Comparison of ENCODE assay signal across 17 cellular contexts in genomic region chr4:185932491-185932890, GRCh38.
A peak's percentile ranks its signal among the peaks of the same experiment; 100 is the strongest.
DNase-seq lines count a peak whose midpoint lies in the region; ATAC-seq and TF ChIP-seq lines count a peak whose summit lies in the region.
"Had no signal": no experiment of that assay in that cellular context is flagged by ENCODE, and none has a peak within 500 bp of the region (broad histone marks: within the 10 kb centered on the region; RNA-seq: fewer than 3 reads in every experiment).

No MANE protein-coding gene starts in this region.

- no peaks in the 10 kb centered on the region for H4K20me1 ChIP-seq in osteoblast (ENCODE audit: insufficient read depth, low read length)

- H3K27me3 ChIP-seq in adrenal gland (no peaks in the 10 kb centered on the region), osteoblast (ENCODE audit: insufficient read depth, low read length) (no peaks in the 10 kb centered on the region)
- H3K27me3 ChIP-seq: right lobe of liver had no signal

- 49 to 72% (median 64%) methylated on average over 5 of the region's 5 CpGs for WGBS in adrenal gland, 4 donors

- ATAC-seq in HG03139 (IDR thresholded peaks at IDR 0.05; ENCODE audit: unreplicated experiment) = no peak
- ATAC-seq: A549; CD8-positive, alpha-beta T cell; stimulated activated effector memory CD8-positive, alpha-beta T cell treated with anti-CD3 and anti-CD28 coated beads, Interleukin-12 subunit alpha, Interleukin-12 subunit beta, amount 100 ng/mL, for 72 hours had no signal

- peak overlapping the region; percentile 86 for H3K4me2 ChIP-seq in osteoblast (ENCODE audit: insufficient read depth, low read length)
- H3K4me2 ChIP-seq: A549, PC-9 had no signal

- peaks cover 13 to 27% of the 10 kb centered on the region in 2 donors for H3K4me1 ChIP-seq in adrenal gland (replicated peaks in 1 of 2)
- peaks cover 27% of the 10 kb centered on the region for H3K4me1 ChIP-seq in osteoblast (ENCODE audit: insufficient read depth, low read length)
- H3K4me1 ChIP-seq: A549, right lobe of liver had no signal

- H3K9me3 ChIP-seq in adrenal gland (replicated peaks in 1 of 3) = no peaks in the 10 kb centered on the region
- H3K9me3 ChIP-seq in osteoblast (ENCODE audit: low read depth, low read length) = no peaks in the 10 kb centered on the region
- H3K9me3 ChIP-seq: A549, right lobe of liver had no signal

- peak overlapping the region; percentile 66 for H2AFZ ChIP-seq in osteoblast (ENCODE audit: low read length)
- H2AFZ ChIP-seq: PC-9 had no signal

- H3K79me2 ChIP-seq in osteoblast (ENCODE audit: insufficient read depth, low read length) = no peaks in the 10 kb centered on the region

- H3K36me3 ChIP-seq in adrenal gland (replicated peaks in 1 of 2) = no peaks in the 10 kb centered on the region
- H3K36me3 ChIP-seq in osteoblast (ENCODE audit: insufficient read depth, low read length) = no peaks in the 10 kb centered on the region
- H3K36me3 ChIP-seq: right lobe of liver had no signal

- no peak for TF ChIP-seq POLR2A in adrenal gland (IDR thresholded peaks at IDR 0.05)

- H3K27ac ChIP-seq in adrenal gland (peak overlapping the region; percentile 3 to 93 (median 50)), osteoblast (ENCODE audit: low read depth, low read length) (peak overlapping the region; percentile 99)
- H3K27ac ChIP-seq: A549, PC-9, right lobe of liver had no signal

- peak; percentile 31 for DNase-seq in AG10803 (ENCODE audit: low read depth)
- no peak for DNase-seq in adrenal gland
- DNase-seq in fibroblast of pulmonary artery (ENCODE audit: low read depth) = peak; percentile 34
- peak; percentile 79 for DNase-seq in osteoblast (ENCODE audit: insufficient read length, low spot score, missing footprints)
- no peak for DNase-seq in posterior vena cava (ENCODE audit: low spot score)
- no peak for DNase-seq in foreskin melanocyte
- no peak for DNase-seq in NCI-H345 (lab: John Stamatoyannopoulos, UW)
- DNase-seq: activated CD4-positive, alpha-beta T cell treated with anti-CD3 and anti-CD28 coated beads, Interleukin-2, amount 50 U/mL, for 48 hours; CD8-positive, alpha-beta T cell; DND-41; NCI-H2081 treated with DMSO at 0.1 percent for 48 hours; NCI-H69; PC-9; right lobe of liver had no signal

- TF ChIP-seq CTCF in AG10803 (conservative IDR thresholded peaks at IDR 0.05; ENCODE audit: low read length) = no peak
- TF ChIP-seq CTCF in adrenal gland (IDR thresholded peaks at IDR 0.05) = no peak
- no peak for TF ChIP-seq CTCF in fibroblast of pulmonary artery (IDR thresholded peaks at IDR 0.05; ENCODE audit: low read length, missing control alignments)
- no peak for TF ChIP-seq CTCF in osteoblast (IDR thresholded peaks at IDR 0.05; ENCODE audit: extremely low read depth, low read depth, low read length)

- intact Hi-C loops in adrenal gland (cut with DNase I) = no loop called here
- intact Hi-C loops in posterior vena cava (cut with DNase I) = no loop called here

- no peak overlapping the region for H3K4me3 ChIP-seq in AG10803 (ENCODE audit: low read length)
- peak overlapping the region in 1 of 4 donors; percentile 49 for H3K4me3 ChIP-seq in adrenal gland
- H3K4me3 ChIP-seq in fibroblast of pulmonary artery (replicated peaks; ENCODE audit: low read depth, low read length) = no peak overlapping the region
- peak overlapping the region; percentile 66 for H3K4me3 ChIP-seq in osteoblast (ENCODE audit: insufficient read depth, low read length)
- H3K4me3 ChIP-seq: A549, PC-9, right lobe of liver had no signal

Comparison
In these comparisons a context has a peak if more than half of its experiments do, and no peak if none do; other contexts are left out.
1. DNase-seq: peak in AG10803 (single experiment), fibroblast of pulmonary artery (single experiment) and osteoblast (single experiment); none in adrenal gland (0 of 7), posterior vena cava (single experiment), foreskin melanocyte (single experiment) and NCI-H345 (single experiment).